8 cellular contexts compared by ENCODE assay signal in genomic region chr9:87847822-87848221, GRCh38. TPM values are rescaled to one million over a fixed set of nuclear protein-coding genes. Genes with fewer than 3 reads are reported as not detected.
"Had no signal": no experiment of that assay in that cellular context is flagged by ENCODE, and none has a peak within 500 bp of the region (broad histone marks: within the 10 kb centered on the region; RNA-seq: fewer than 3 reads in every experiment).

No MANE protein-coding gene starts in this region.

RNA-seq across cellular contexts. Expression of gene SPATA31E1, which starts 34.9 kb away (rescaled TPM):
- total RNA-seq: activated CD4-positive, alpha-beta memory T cell treated with anti-CD3 and anti-CD28 coated beads, Interleukin-2, amount 10 ng/mL, durations not matched to agents 7 days and 5 days; activated CD8-positive, alpha-beta memory T cell treated with anti-CD3 and anti-CD28 coated beads, Interleukin-2, amount 10 ng/mL, durations not matched to agents 7 days and 5 days; fibroblast of villous mesenchyme; left colon; lower lobe of right lung; natural killer cell treated with Interleukin-12 subunit alpha and Interleukin-12 subunit beta and Interleukin-15 and Interleukin-18, amount 100 ng/mL, for 72 hours; T-cell; ureter had no signal
